ENCODE assay signal across 8 cellular contexts in genomic region chr12:4274960-4275868, GRCh38. TPM values are rescaled to one million over a fixed set of nuclear protein-coding genes. Genes with fewer than 3 reads are reported as not detected.
DNase-seq lines count a peak whose midpoint lies in the region; ATAC-seq and TF ChIP-seq lines count a peak whose summit lies in the region.

No MANE protein-coding gene starts in this region.

- peak overlapping the region; percentile 16 for H3K27ac ChIP-seq in psoas muscle

- peaks cover 61% of the 10 kb centered on the region for H3K36me3 Mint-ChIP-seq in T-helper 2 cell treated with Interferon-gamma antibody and Interleukin-4, amounts not matched to agents 5 μg/mL and 100 μg/mL, for 36 hours (ENCODE audit: low read depth)

- peaks cover 48% of the 10 kb centered on the region for H3K4me1 ChIP-seq in psoas muscle

- H3K9me3 Mint-ChIP-seq in T-helper 2 cell treated with Interferon-gamma antibody and Interleukin-4, amounts not matched to agents 5 μg/mL and 100 μg/mL, for 36 hours, result no peaks in the 10 kb centered on the region

- no peaks in the 10 kb centered on the region for H3K9me3 ChIP-seq in psoas muscle

- H3K36me3 ChIP-seq in GM06990 (ENCODE audit: control insufficient read depth, insufficient read depth, low read length), result peaks cover 33% of the 10 kb centered on the region
- no peaks in the 10 kb centered on the region for H3K36me3 ChIP-seq in psoas muscle (ENCODE audit: insufficient read depth in 1 of 2, low read depth in 1 of 2)

- H3K4me3 ChIP-seq in GM06990 (replicated peaks; ENCODE audit: low read depth, low read length), result peak overlapping the region; percentile 94
- H3K4me3 ChIP-seq in fibroblast of pulmonary artery (replicated peaks; ENCODE audit: low read depth, low read length), result peak overlapping the region; percentile 76
- H3K4me3 ChIP-seq in psoas muscle, result peak overlapping the region; percentile 69

- DNase-seq in GM06990 (ENCODE audit: extremely low read depth, insufficient read length) (peak; percentile 38), fibroblast of pulmonary artery (ENCODE audit: low read depth) (peak; percentile 36), psoas muscle (no peak), NOMO-1 treated with dmso at 0.1 percent for 144 hours (lab: John Stamatoyannopoulos, UW; ENCODE audit: unreplicated experiment) (no peak)
- no peak for DNase-seq in T-helper 2 cell treated with Interferon-gamma antibody and Interleukin-4, amounts not matched to agents 5 μg/mL and 100 μg/mL, for 36 hours (ENCODE audit: low spot score)

- H3K27me3 Mint-ChIP-seq in T-helper 2 cell treated with Interferon-gamma antibody and Interleukin-4, amounts not matched to agents 5 μg/mL and 100 μg/mL, for 36 hours (ENCODE audit: low read depth), result no peaks in the 10 kb centered on the region

- H3K4me3 Mint-ChIP-seq in T-helper 2 cell treated with Interferon-gamma antibody and Interleukin-4, amounts not matched to agents 5 μg/mL and 100 μg/mL, for 36 hours, result peak overlapping the region; percentile 93

- intact Hi-C loops in psoas muscle (cut with DNase I), result loop anchor here (5.0 kb wide), 3 partner anchors 168 to 278 kb away; no protein-coding TSS in a partner anchor

- peaks cover 38% of the 10 kb centered on the region for H3K4me1 Mint-ChIP-seq in T-helper 2 cell treated with Interferon-gamma antibody and Interleukin-4, amounts not matched to agents 5 μg/mL and 100 μg/mL, for 36 hours (ENCODE audit: low read depth)

- TF ChIP-seq CTCF in GM06990 (IDR thresholded peaks at IDR 0.05; ENCODE audit: insufficient read depth, low read length, poor library complexity, severe bottlenecking) (no peak), fibroblast of pulmonary artery (IDR thresholded peaks at IDR 0.05; ENCODE audit: low read length, missing control alignments) (no peak), psoas muscle (IDR thresholded peaks at IDR 0.05) (no peak)

- WGBS in psoas muscle, 3 donors, result 3 to 5% (median 4%) methylated on average over 43 to 46 of the region's 46 CpGs

- H3K27ac Mint-ChIP-seq in T-helper 2 cell treated with Interferon-gamma antibody and Interleukin-4, amounts not matched to agents 5 μg/mL and 100 μg/mL, for 36 hours, result peak overlapping the region; percentile 100

- H3K27me3 ChIP-seq in GM06990 (replicated peaks; ENCODE audit: control insufficient read depth, insufficient read depth, low read length) (no peaks in the 10 kb centered on the region), psoas muscle (ENCODE audit: insufficient read depth in 3 of 3, low read length in 2 of 3) (peaks cover 0 to 66% (median 37%) of the 10 kb centered on the region in 3 donors)

- ATAC-seq in psoas muscle, result no peak
- no peak for ATAC-seq in HG03469 (IDR thresholded peaks at IDR 0.05; ENCODE audit: unreplicated experiment)
- ATAC-seq in GM21825 (IDR thresholded peaks at IDR 0.05; ENCODE audit: unreplicated experiment), result no peak
- no peak for ATAC-seq in HG02798 (IDR thresholded peaks at IDR 0.05; ENCODE audit: poor library complexity, unreplicated experiment)

RNA-seq across cellular contexts. Expression of gene CCND2, which starts 1.7 kb away (rescaled TPM):
- total RNA-seq in psoas muscle, result 10 to 100 TPM in 1 of 4 donors, 1 to 10 TPM in 3; 3.3 to 10.1 (median 6.2) TPM
- polyA plus RNA-seq in psoas muscle, result under 1 TPM; 0.31 to 0.68 (median 0.58) TPM

RNA-seq across cellular contexts. Expression of gene TIGAR, which starts 45.8 kb away (rescaled TPM):
- 10 to 100 TPM; 10.9 to 17.3 (median 11.8) TPM for total RNA-seq in psoas muscle
- 10 to 100 TPM in 1 of 3 donors, 1 to 10 TPM in 2; 6.3 to 20.0 (median 8.1) TPM for polyA plus RNA-seq in psoas muscle

Comparison
In these comparisons a context has a peak if more than half of its experiments do, and no peak if none do; other contexts are left out.
1. DNase-seq: peak in GM06990 (single experiment) and fibroblast of pulmonary artery (single experiment); none in T-helper 2 cell treated with Interferon-gamma antibody and Interleukin-4, amounts not matched to agents 5 μg/mL and 100 μg/mL, for 36 hours (single experiment), psoas muscle (0 of 2) and NOMO-1 treated with dmso at 0.1 percent for 144 hours (single experiment).
2. Peak in every context shown above with its lines, with median percentiles within 50 percentile points of each other: H3K4me3 ChIP-seq.